Comparison of ENCODE assay signal across 20 cellular contexts in the genomic region with DNA sequence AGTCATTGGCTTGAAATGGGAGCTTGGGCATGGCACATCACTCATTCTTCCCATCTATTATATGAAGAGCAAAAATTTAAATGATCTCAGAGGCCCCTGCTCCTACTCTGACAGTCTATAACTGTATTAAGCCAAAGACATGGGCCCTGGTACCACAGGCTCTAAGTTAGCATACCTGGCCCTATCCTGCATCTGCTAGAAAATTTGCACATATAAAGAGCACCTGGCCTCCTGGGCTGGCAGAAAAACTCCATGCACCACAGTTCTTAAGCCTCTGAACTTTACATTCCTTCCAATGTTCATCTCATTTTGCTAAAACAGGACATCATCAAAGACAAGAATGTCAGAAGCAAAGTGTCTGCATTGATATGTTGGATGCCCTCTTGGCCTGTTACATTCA. TPM values are rescaled to one million over a fixed set of nuclear protein-coding genes. Genes with fewer than 3 reads are reported as not detected.
DNase-seq lines count a peak whose midpoint lies in the region; ATAC-seq, FAIRE-seq and TF ChIP-seq lines count a peak whose summit lies in the region.
"Had no signal": no experiment of that assay in that cellular context is flagged by ENCODE, and none has a peak within 500 bp of the region (broad histone marks: within the 10 kb centered on the region; RNA-seq: fewer than 3 reads in every experiment).

No MANE protein-coding gene starts in this region.

- FAIRE-seq in H54 (lab: Jason Lieb, UNC) = peak; percentile 72
- FAIRE-seq: A549, GM12892 had no signal

- ATAC-seq in WTC11 = peak; percentile 75
- ATAC-seq: A549 had no signal

- DNase-seq in H54 (ENCODE audit: insufficient read length, low spot score) (no peak), WTC11 (ENCODE audit: low spot score) (no peak), iPS-NIHi11 (ENCODE audit: low spot score) (peak; percentile 12), NCI-H2107 treated with DMSO at 0.1 percent for 48 hours (lab: John Stamatoyannopoulos, UW; ENCODE audit: unreplicated experiment) (no peak), GM10266 (ENCODE audit: extremely low spot score) (no peak), AG20443 (ENCODE audit: low spot score) (no peak)
- DNase-seq: 8988T; ACHN; C1 segment of cervical spinal cord; Calu3; CD4-positive, alpha-beta memory T cell; COR-L47; DMS53; DMS79 treated with DMSO at 0.1 percent for 48 hours; GF-D8; GM23248; H7; HCEC 1CT had no signal

- POLR2A ChIA-PET in WTC11 (lab: Charles Lee) = no interaction called here

- H3K4me3 Mint-ChIP-seq in WTC11 = no peak overlapping the region
- H3K4me3 Mint-ChIP-seq: CD4-positive, alpha-beta memory T cell had no signal

- no peak for TF ChIP-seq POLR2A in H54 (IDR thresholded peaks at IDR 0.05; ENCODE audit: low read depth, low read length)

- no peaks in the 10 kb centered on the region for H3K9me3 Mint-ChIP-seq in WTC11
- H3K9me3 Mint-ChIP-seq: CD4-positive, alpha-beta memory T cell had no signal

- H3K27ac Mint-ChIP-seq in WTC11 = no peak overlapping the region
- H3K27ac Mint-ChIP-seq: CD4-positive, alpha-beta memory T cell had no signal

- peaks cover 15% of the 10 kb centered on the region for H3K4me1 Mint-ChIP-seq in WTC11

- no peaks in the 10 kb centered on the region for H3K36me3 Mint-ChIP-seq in WTC11
- H3K36me3 Mint-ChIP-seq: CD4-positive, alpha-beta memory T cell had no signal

- CTCF ChIA-PET in WTC11 (lab: Charles Lee) = no interaction called here

- H3K27me3 Mint-ChIP-seq in WTC11 (ENCODE audit: low read depth) = peaks cover 65% of the 10 kb centered on the region
- H3K27me3 Mint-ChIP-seq: CD4-positive, alpha-beta memory T cell had no signal

- TF ChIP-seq CTCF in WTC11 (IDR thresholded peaks at IDR 0.05) = no peak
- TF ChIP-seq CTCF in GM10266 (IDR thresholded peaks at IDR 0.05; ENCODE audit: control insufficient read depth, insufficient read depth, low read depth, missing control alignments) = no peak

TF ChIP-seq in WTC11, 78 proteins besides CTCF, POLR2A, EP300 and RAD21 (continues in another document):
- TF ChIP-seq NR1H2 (CRISPR knock-in tag; IDR thresholded peaks at IDR 0.05) (no peak), PRRX2 (CRISPR knock-in tag; IDR thresholded peaks at IDR 0.05) (no peak), FOXJ3 (CRISPR knock-in tag; IDR thresholded peaks at IDR 0.05; ENCODE audit: borderline replicate concordance) (no peak), ZNF423 (CRISPR knock-in tag; IDR thresholded peaks at IDR 0.05) (no peak), MYBL2 (CRISPR knock-in tag; IDR thresholded peaks at IDR 0.05) (no peak), TCF7 (CRISPR knock-in tag; IDR thresholded peaks at IDR 0.05; ENCODE audit: low read depth) (no peak), FOXP1 (CRISPR knock-in tag; IDR thresholded peaks at IDR 0.05; ENCODE audit: borderline replicate concordance) (no peak), ATF1 (CRISPR knock-in tag; IDR thresholded peaks at IDR 0.05) (no peak), SOX15 (CRISPR knock-in tag; IDR thresholded peaks at IDR 0.05) (no peak)
- TF ChIP-seq, protein P1, sequence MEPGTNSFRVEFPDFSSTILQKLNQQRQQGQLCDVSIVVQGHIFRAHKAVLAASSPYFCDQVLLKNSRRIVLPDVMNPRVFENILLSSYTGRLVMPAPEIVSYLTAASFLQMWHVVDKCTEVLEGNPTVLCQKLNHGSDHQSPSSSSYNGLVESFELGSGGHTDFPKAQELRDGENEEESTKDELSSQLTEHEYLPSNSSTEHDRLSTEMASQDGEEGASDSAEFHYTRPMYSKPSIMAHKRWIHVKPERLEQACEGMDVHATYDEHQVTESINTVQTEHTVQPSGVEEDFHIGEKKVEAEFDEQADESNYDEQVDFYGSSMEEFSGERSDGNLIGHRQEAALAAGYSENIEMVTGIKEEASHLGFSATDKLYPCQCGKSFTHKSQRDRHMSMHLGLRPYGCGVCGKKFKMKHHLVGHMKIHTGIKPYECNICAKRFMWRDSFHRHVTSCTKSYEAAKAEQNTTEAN (CRISPR knock-in tag; IDR thresholded peaks at IDR 0.05) = no peak
- TF ChIP-seq, protein P2, sequence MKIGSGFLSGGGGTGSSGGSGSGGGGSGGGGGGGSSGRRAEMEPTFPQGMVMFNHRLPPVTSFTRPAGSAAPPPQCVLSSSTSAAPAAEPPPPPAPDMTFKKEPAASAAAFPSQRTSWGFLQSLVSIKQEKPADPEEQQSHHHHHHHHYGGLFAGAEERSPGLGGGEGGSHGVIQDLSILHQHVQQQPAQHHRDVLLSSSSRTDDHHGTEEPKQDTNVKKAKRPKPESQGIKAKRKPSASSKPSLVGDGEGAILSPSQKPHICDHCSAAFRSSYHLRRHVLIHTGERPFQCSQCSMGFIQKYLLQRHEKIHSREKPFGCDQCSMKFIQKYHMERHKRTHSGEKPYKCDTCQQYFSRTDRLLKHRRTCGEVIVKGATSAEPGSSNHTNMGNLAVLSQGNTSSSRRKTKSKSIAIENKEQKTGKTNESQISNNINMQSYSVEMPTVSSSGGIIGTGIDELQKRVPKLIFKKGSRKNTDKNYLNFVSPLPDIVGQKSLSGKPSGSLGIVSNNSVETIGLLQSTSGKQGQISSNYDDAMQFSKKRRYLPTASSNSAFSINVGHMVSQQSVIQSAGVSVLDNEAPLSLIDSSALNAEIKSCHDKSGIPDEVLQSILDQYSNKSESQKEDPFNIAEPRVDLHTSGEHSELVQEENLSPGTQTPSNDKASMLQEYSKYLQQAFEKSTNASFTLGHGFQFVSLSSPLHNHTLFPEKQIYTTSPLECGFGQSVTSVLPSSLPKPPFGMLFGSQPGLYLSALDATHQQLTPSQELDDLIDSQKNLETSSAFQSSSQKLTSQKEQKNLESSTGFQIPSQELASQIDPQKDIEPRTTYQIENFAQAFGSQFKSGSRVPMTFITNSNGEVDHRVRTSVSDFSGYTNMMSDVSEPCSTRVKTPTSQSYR (CRISPR knock-in tag; IDR thresholded peaks at IDR 0.05) = no peak
- TF ChIP-seq, protein P3, sequence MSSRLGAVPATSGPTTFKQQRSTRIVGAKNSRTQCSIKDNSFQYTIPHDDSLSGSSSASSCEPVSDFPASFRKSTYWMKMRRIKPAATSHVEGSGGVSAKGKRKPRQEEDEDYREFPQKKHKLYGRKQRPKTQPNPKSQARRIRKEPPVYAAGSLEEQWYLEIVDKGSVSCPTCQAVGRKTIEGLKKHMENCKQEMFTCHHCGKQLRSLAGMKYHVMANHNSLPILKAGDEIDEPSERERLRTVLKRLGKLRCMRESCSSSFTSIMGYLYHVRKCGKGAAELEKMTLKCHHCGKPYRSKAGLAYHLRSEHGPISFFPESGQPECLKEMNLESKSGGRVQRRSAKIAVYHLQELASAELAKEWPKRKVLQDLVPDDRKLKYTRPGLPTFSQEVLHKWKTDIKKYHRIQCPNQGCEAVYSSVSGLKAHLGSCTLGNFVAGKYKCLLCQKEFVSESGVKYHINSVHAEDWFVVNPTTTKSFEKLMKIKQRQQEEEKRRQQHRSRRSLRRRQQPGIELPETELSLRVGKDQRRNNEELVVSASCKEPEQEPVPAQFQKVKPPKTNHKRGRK (CRISPR knock-in tag; IDR thresholded peaks at IDR 0.05; ENCODE audit: borderline replicate concordance) = no peak
- TF ChIP-seq, protein P4, sequence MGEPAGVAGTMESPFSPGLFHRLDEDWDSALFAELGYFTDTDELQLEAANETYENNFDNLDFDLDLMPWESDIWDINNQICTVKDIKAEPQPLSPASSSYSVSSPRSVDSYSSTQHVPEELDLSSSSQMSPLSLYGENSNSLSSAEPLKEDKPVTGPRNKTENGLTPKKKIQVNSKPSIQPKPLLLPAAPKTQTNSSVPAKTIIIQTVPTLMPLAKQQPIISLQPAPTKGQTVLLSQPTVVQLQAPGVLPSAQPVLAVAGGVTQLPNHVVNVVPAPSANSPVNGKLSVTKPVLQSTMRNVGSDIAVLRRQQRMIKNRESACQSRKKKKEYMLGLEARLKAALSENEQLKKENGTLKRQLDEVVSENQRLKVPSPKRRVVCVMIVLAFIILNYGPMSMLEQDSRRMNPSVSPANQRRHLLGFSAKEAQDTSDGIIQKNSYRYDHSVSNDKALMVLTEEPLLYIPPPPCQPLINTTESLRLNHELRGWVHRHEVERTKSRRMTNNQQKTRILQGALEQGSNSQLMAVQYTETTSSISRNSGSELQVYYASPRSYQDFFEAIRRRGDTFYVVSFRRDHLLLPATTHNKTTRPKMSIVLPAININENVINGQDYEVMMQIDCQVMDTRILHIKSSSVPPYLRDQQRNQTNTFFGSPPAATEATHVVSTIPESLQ (CRISPR knock-in tag; IDR thresholded peaks at IDR 0.05) = no peak
- TF ChIP-seq, protein P5, sequence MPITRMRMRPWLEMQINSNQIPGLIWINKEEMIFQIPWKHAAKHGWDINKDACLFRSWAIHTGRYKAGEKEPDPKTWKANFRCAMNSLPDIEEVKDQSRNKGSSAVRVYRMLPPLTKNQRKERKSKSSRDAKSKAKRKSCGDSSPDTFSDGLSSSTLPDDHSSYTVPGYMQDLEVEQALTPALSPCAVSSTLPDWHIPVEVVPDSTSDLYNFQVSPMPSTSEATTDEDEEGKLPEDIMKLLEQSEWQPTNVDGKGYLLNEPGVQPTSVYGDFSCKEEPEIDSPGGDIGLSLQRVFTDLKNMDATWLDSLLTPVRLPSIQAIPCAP (CRISPR knock-in tag; IDR thresholded peaks at IDR 0.05) = no peak
- TF ChIP-seq, protein P6, sequence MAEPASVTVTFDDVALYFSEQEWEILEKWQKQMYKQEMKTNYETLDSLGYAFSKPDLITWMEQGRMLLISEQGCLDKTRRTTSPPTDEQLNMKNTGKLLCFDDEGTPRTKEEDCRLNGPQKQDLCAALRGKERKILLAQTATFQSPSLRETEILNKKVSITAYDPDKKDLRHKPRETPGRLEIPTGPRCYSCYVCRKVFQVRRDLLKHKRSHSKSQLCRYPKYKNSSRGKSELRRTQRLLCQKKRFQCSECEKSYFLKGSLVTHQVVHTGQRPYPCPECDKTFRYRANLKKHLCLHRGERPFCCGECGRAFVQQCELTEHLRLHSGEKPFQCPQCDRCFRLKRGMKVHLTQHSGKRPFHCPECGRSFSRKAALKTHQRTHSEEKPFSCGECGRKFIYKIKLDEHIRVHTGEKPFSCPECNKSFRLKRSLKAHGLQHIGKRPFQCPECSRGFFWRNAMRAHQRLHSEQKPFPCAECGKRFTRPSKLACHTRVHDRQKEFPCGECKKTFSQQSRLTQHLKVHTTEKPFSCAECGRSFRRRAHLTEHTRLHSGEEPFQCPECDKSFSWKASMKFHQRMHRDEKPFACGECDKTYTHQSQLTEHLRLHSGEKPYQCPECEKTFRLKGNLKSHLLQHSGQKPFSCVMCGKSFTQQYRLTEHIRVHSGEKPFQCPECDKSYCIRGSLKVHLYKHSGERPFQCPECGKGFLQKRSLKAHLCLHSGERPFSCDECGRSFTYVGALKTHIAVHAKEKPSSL (CRISPR knock-in tag; conservative IDR thresholded peaks at IDR 0.05) = no peak

RNA-seq across cellular contexts. Expression of a gene that starts 29.6 kb away (rescaled TPM):
- total RNA-seq in WTC11 (2021) = 69.0 to 69.6 TPM (median 69.3 TPM) in 3 replicates
